9 cellular contexts compared by ENCODE assay signal in the genomic region with DNA sequence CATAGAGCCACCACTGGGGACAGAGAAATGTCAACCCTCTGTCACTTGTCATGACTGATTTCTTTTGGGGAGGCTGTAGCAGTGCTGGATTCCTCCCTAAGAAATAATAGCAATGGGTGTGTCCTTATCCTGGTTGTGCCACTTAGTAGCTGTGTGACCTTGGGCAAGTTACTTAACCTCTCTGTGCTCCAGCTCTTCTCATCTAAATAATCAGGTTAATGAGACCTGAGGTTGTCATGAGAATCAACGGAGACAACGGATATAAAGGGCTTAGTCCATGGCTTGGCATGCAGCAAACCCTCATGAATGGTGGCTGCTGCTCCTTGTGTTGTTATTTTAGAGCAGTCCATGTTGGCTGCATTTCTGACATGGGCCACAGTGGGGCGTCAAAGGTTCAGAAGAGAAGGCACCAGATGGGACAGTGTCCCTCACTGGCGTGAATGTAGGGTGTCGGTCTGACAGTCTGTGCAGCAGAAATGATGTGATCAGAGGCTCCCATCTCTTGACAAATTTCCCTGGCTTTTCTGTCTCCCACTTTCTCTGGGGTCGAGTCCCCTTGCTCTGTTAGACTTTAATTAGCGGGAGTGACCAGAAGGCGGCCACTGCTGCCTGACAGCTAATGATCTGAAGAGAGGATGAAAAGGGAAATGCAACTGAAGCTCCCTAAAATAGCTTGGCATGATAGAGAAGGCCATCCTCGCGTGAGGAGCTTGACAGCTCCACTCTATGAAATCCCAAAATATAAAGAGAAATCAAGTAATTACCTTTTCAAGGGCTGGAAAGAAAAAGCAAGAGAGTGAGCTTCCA.
DNase-seq lines count a peak whose midpoint lies in the region; ATAC-seq, FAIRE-seq and TF ChIP-seq lines count a peak whose summit lies in the region.
"Had no signal": no experiment of that assay in that cellular context is flagged by ENCODE, and none has a peak within 500 bp of the region (broad histone marks: within the 10 kb centered on the region; RNA-seq: fewer than 3 reads in every experiment).

No MANE protein-coding gene starts in this region.

- ATAC-seq in mucosa of descending colon = peak; percentile 93

- H3K36me3 ChIP-seq in mucosa of descending colon (ENCODE audit: low read depth) = no peaks in the 10 kb centered on the region
- H3K36me3 ChIP-seq: neutrophil had no signal

- H3K9me3 ChIP-seq in mucosa of descending colon = no peaks in the 10 kb centered on the region
- H3K9me3 ChIP-seq: neutrophil had no signal

- POLR2A ChIA-PET in GM10248 (lab: Yijun Ruan, JAX) = no interaction called here

- DNase-seq in ACHN (peak; percentile 57), GM10248 (ENCODE audit: extremely low spot score) (peak; percentile 24), H54 (ENCODE audit: insufficient read length, low spot score) (peak; percentile 24), LHCN-M2 (ENCODE audit: low read depth) (peak; percentile 75), SKM-1 (lab: John Stamatoyannopoulos, UW; ENCODE audit: unreplicated experiment) (peak; percentile 12), erythroblast (lab: John Stamatoyannopoulos, UW) (peak; percentile 28 to 48), mucosa of descending colon (peak; percentile 52 to 90 (median 85))
- DNase-seq in effector CD4-positive, alpha-beta T cell = no peak

- TF ChIP-seq CTCF in GM10248 (IDR thresholded peaks at IDR 0.05; ENCODE audit: control extremely low read depth, extremely low read depth, low read depth, missing control alignments) (peak; percentile 47), mucosa of descending colon (IDR thresholded peaks at IDR 0.05) (peak; percentile 51)

- intact Hi-C loops in mucosa of descending colon (cut with DNase I, micrococcal nuclease) = loop anchor here in 1 of 2 donors (5.0 kb wide), 2 partner anchors 86 to 526 kb away; no protein-coding TSS in a partner anchor

- no peak for TF ChIP-seq POLR2A in H54 (IDR thresholded peaks at IDR 0.05; ENCODE audit: low read depth, low read length)
- no peak for TF ChIP-seq POLR2A in erythroblast (IDR thresholded peaks at IDR 0.05; ENCODE audit: low read length)

- no peak overlapping the region for H3K4me3 ChIP-seq in mucosa of descending colon

- no peaks in the 10 kb centered on the region for H3K4me1 ChIP-seq in mucosa of descending colon (ENCODE audit: low read depth)

- CTCF ChIA-PET in GM10248 (lab: Yijun Ruan, JAX) = interaction anchor here (0.6 to 3.6 kb wide), 17 partner anchors 9 to 1152 kb away, joined by 3 to 12 read pairs (median 4); a partner anchor contains a TSS

- FAIRE-seq in H54 (lab: Jason Lieb, UNC) = peak; percentile 82

- in situ Hi-C loops in ACHN (cut with HindIII; ENCODE audit: low pct_ligation_motif_present, low pct_unique_long_range_greater_than_20kb, low sequenced_read_pairs) = no loop called here
